14 cellular contexts compared by ENCODE assay signal in genomic region chr14:74518221-74518620, GRCh38. TPM values are rescaled to one million over a fixed set of nuclear protein-coding genes. Genes with fewer than 3 reads are reported as not detected.
DNase-seq lines count a peak whose midpoint lies in the region; ATAC-seq, FAIRE-seq and TF ChIP-seq lines count a peak whose summit lies in the region.
"Had no signal": no experiment of that assay in that cellular context is flagged by ENCODE, and none has a peak within 500 bp of the region (broad histone marks: within the 10 kb centered on the region; RNA-seq: fewer than 3 reads in every experiment).

No MANE protein-coding gene starts in this region.

- no peak overlapping the region for H3K27ac Mint-ChIP-seq in osteocyte (ENCODE audit: unreplicated experiment)
- H3K27ac Mint-ChIP-seq: B cell; CD8-positive, alpha-beta T cell had no signal

- FAIRE-seq in bronchial epithelial cell (lab: Jason Lieb, UNC) = no peak

- intact Hi-C loops in Right ventricle myocardium superior (cut with DNase I) = no loop called here
- intact Hi-C loops in left ventricle myocardium inferior (cut with micrococcal nuclease) = no loop called here
- intact Hi-C loops in mucosa of descending colon (cut with DNase I, micrococcal nuclease) = no loop called here
- intact Hi-C loops in thyroid gland (cut with DNase I) = no loop called here

- H3K27ac ChIP-seq in left ventricle myocardium inferior (replicated peaks) (no peak overlapping the region), thyroid gland (peak overlapping the region in 1 of 3 donors; percentile 32)
- H3K27ac ChIP-seq: PC-9, SK-N-MC had no signal

- no peak for TF ChIP-seq CTCF in left ventricle myocardium inferior (IDR thresholded peaks at IDR 0.05; ENCODE audit: borderline replicate concordance)
- TF ChIP-seq CTCF in bronchial epithelial cell (IDR thresholded peaks at IDR 0.05; ENCODE audit: insufficient read depth, low read length, severe bottlenecking) = no peak
- TF ChIP-seq CTCF in mucosa of descending colon (IDR thresholded peaks at IDR 0.05) = no peak
- no peak for TF ChIP-seq CTCF in thyroid gland (IDR thresholded peaks at IDR 0.05)
- no peak for TF ChIP-seq CTCF in osteocyte (IDR thresholded peaks at IDR 0.05)

- peaks cover 15% of the 10 kb centered on the region for H3K4me1 Mint-ChIP-seq in osteocyte (ENCODE audit: unreplicated experiment)

- H3K27me3 ChIP-seq in left ventricle myocardium inferior (ENCODE audit: low read depth) = peaks cover 5% of the 10 kb centered on the region
- no peaks in the 10 kb centered on the region for H3K27me3 ChIP-seq in bronchial epithelial cell (ENCODE audit: control insufficient read depth, insufficient read depth, low read length)
- no peaks in the 10 kb centered on the region for H3K27me3 ChIP-seq in thyroid gland

- 88 to 93% methylated on average over 6 of the region's 6 CpGs for WGBS in thyroid gland, 2 donors

- ATAC-seq in Right ventricle myocardium superior (ENCODE audit: poor library complexity) (no peak), mucosa of descending colon (no peak), HG03565 (IDR thresholded peaks at IDR 0.05; ENCODE audit: unreplicated experiment) (no peak)
- ATAC-seq: CD8-positive, alpha-beta T cell had no signal

- peaks cover 57% of the 10 kb centered on the region for H3K36me3 Mint-ChIP-seq in osteocyte (ENCODE audit: unreplicated experiment)
- H3K36me3 Mint-ChIP-seq: CD8-positive, alpha-beta T cell had no signal

- TF ChIP-seq POLR2A in thyroid gland (IDR thresholded peaks at IDR 0.05) = no peak

- DNase-seq in Right ventricle myocardium superior = peak; percentile 24
- no peak for DNase-seq in left ventricle myocardium inferior
- peak; percentile 61 for DNase-seq in bronchial epithelial cell (ENCODE audit: low read depth)
- DNase-seq in mucosa of descending colon = peak in 2 of 3 donors; percentile 5 to 16
- DNase-seq in thyroid gland = no peak
- no peak for DNase-seq in osteocyte (ENCODE audit: extremely low spot score, unreplicated experiment)
- DNase-seq: CD8-positive, alpha-beta T cell; Kasumi-1; NCI-H1930; NCI-H345; PC-9 had no signal

- H3K36me3 ChIP-seq in left ventricle myocardium inferior (no peaks in the 10 kb centered on the region), bronchial epithelial cell (ENCODE audit: control insufficient read depth, insufficient read depth, low read length) (no peaks in the 10 kb centered on the region), mucosa of descending colon (ENCODE audit: low read depth) (no peaks in the 10 kb centered on the region), thyroid gland (peaks cover 3 to 4% of the 10 kb centered on the region in 2 donors)

- H3K4me1 ChIP-seq in left ventricle myocardium inferior (no peaks in the 10 kb centered on the region), mucosa of descending colon (ENCODE audit: low read depth) (no peaks in the 10 kb centered on the region), thyroid gland (peaks cover 19 to 23% of the 10 kb centered on the region in 2 donors)

- no peaks in the 10 kb centered on the region for H3K27me3 Mint-ChIP-seq in osteocyte (ENCODE audit: unreplicated experiment)

- no peak overlapping the region for H3K4me3 ChIP-seq in left ventricle myocardium inferior
- H3K4me3 ChIP-seq in bronchial epithelial cell (ENCODE audit: low read depth, low read length) = no peak overlapping the region
- H3K4me3 ChIP-seq in mucosa of descending colon = no peak overlapping the region
- no peak overlapping the region for H3K4me3 ChIP-seq in thyroid gland (replicated peaks in 1 of 3)
- H3K4me3 ChIP-seq: PC-9, SK-N-MC had no signal

- H3K9me3 ChIP-seq in left ventricle myocardium inferior (replicated peaks) (no peaks in the 10 kb centered on the region), mucosa of descending colon (no peaks in the 10 kb centered on the region), thyroid gland (no peaks in the 10 kb centered on the region)

- no peaks in the 10 kb centered on the region for H3K9me3 Mint-ChIP-seq in osteocyte (ENCODE audit: unreplicated experiment)
- H3K9me3 Mint-ChIP-seq: CD8-positive, alpha-beta T cell had no signal

- no peak overlapping the region for H3K4me3 Mint-ChIP-seq in osteocyte (ENCODE audit: unreplicated experiment)
- H3K4me3 Mint-ChIP-seq: B cell; CD8-positive, alpha-beta T cell had no signal

RNA-seq across cellular contexts. Expression of gene ISCA2, which starts 24.7 kb away (rescaled TPM):
- total RNA-seq in Right ventricle myocardium superior (38.3 TPM), left ventricle myocardium inferior (45.8 TPM), bronchial epithelial cell (8.6 and 11.3 TPM in 2 replicates), mucosa of descending colon (10 to 100 TPM; 22.4 to 36.1 (median 30.0) TPM), thyroid gland (10 to 100 TPM; 24.6 to 54.9 (median 44.2) TPM), osteocyte (22.4 and 26.3 TPM in 2 replicates)

RNA-seq across cellular contexts. Expression of gene NPC2, which starts 25.1 kb away (rescaled TPM):
- total RNA-seq in Right ventricle myocardium superior = 75.8 TPM
- total RNA-seq in left ventricle myocardium inferior = 93.5 TPM
- 154 and 191 TPM in 2 replicates for total RNA-seq in bronchial epithelial cell
- total RNA-seq in mucosa of descending colon = 100 to 1,000 TPM; 150 to 212 (median 168) TPM
- total RNA-seq in thyroid gland = 1,000 to 10,000 TPM in 1 of 4 donors, 100 to 1,000 TPM in 3; 583 to 1,617 (median 793) TPM
- total RNA-seq in osteocyte = 524 and 529 TPM in 2 replicates

Comparison
In these comparisons a context has a peak if more than half of its experiments do, and no peak if none do; other contexts are left out.
1. DNase-seq: peak in Right ventricle myocardium superior (single experiment), bronchial epithelial cell (single experiment) and mucosa of descending colon (2 of 3); none in left ventricle myocardium inferior (single experiment), thyroid gland (0 of 2) and osteocyte (single experiment).